Comparison of ENCODE assay signal across 26 cellular contexts in the genomic region with DNA sequence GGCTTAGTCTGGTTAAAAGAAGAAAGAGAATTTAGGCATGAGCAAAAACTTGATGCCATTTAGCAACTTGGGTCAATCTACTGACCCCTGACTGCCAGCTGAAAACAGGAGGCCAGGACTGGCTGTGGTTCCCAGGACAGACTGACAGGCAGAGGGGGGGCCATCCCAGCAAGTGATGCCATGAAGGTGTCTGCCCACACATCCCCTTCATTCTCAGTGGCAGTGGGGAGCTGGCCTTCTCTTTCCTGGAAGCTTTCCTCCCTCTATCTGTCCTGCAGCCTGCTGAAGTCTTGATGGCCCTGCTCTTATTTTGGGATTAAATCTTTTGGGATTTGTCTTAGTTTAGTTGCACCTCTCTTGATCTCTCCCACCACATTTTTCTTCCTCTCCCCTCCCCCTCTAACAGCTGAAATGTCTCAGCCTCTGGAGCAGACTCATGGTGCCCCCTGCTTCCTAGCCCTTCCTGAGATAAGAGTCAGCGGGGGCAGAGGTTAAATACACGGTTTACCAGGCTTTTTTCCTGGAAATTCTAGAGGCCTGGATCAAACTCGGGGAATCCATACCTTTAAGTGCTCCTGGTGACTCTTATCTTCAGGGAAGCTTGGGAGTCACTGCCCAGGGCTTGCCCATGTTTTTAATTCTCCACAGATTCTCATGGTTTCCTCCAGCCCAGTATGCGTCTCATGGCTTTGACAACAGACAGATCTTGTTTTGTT.
DNase-seq lines count a peak whose midpoint lies in the region; ATAC-seq and TF ChIP-seq lines count a peak whose summit lies in the region.
"Had no signal": no experiment of that assay in that cellular context is flagged by ENCODE, and none has a peak within 500 bp of the region (broad histone marks: within the 10 kb centered on the region; RNA-seq: fewer than 3 reads in every experiment).

No MANE protein-coding gene starts in this region.

- H3K9me3 ChIP-seq in PC-9 (ENCODE audit: insufficient read depth, low read depth): no peaks in the 10 kb centered on the region; the same call in 1 of the 2 replicates
- H3K9me3 ChIP-seq: body of pancreas had no signal

- peak overlapping the region; percentile 3; the same call in 1 of the 2 replicates for H2AFZ ChIP-seq in PC-9

- peak overlapping the region; percentile 33; the same call in 1 of the 2 replicates for H3K4me3 ChIP-seq in PC-9
- no peak overlapping the region for H3K4me3 ChIP-seq in dorsolateral prefrontal cortex
- no peak overlapping the region for H3K4me3 ChIP-seq in brain microvascular endothelial cell (ENCODE audit: low read depth, low read length)
- H3K4me3 ChIP-seq: body of pancreas, lung had no signal

- H3K9me3 Mint-ChIP-seq in osteocyte (ENCODE audit: unreplicated experiment): no peaks in the 10 kb centered on the region
- no peaks in the 10 kb centered on the region for H3K9me3 Mint-ChIP-seq in stimulated activated memory B cell treated with anti-CD40 and anti-IgM and Interleukin-4, amounts not matched to agents 10 μg/mL and 1 μg/mL and 100 μg/mL, for 72 hours
- H3K9me3 Mint-ChIP-seq: activated CD4-positive, alpha-beta T cell treated with anti-CD3 and anti-CD28 coated beads, Interleukin-2, amount 10 ng/mL, durations not matched to agents 7 days and 5 days; activated naive CD8-positive, alpha-beta T cell treated with anti-CD3 and anti-CD28 coated beads, Interleukin-2, amount 10 ng/mL, durations not matched to agents 7 days and 5 days; activated T-helper 17 cell treated with anti-CD3 and anti-CD28 coated beads, Interleukin-2, amount 50 U/mL, for 72 hours; T-helper 2 cell treated with Interferon-gamma antibody and Interleukin-4, amounts not matched to agents 5 μg/mL and 100 μg/mL, for 36 hours had no signal

- no peak for ATAC-seq in stimulated activated memory B cell treated with anti-CD40 and anti-IgM and Interleukin-4, amounts not matched to agents 10 μg/mL and 1 μg/mL and 100 μg/mL, for 72 hours
- ATAC-seq: activated CD8-positive, alpha-beta memory T cell treated with anti-CD3 and anti-CD28 coated beads, Interleukin-2, amount 10 ng/mL, durations not matched to agents 7 days and 5 days; activated T-helper 17 cell treated with anti-CD3 and anti-CD28 coated beads, Interleukin-2, amount 50 U/mL, for 72 hours; body of pancreas had no signal

- H3K79me2 ChIP-seq in PC-9 (ENCODE audit: low read depth): no peaks in the 10 kb centered on the region

- no peak for TF ChIP-seq CTCF in PC-9 (conservative IDR thresholded peaks at IDR 0.05)
- no peak for TF ChIP-seq CTCF in osteocyte (IDR thresholded peaks at IDR 0.05)
- no peak for TF ChIP-seq CTCF in dorsolateral prefrontal cortex (IDR thresholded peaks at IDR 0.05 in 54 of 56, conservative IDR thresholded peaks at IDR 0.05 in 2 of 56; ENCODE audit: low read depth in 1 of 56, partially characterized antibody in 56 of 56)
- no peak for TF ChIP-seq CTCF in brain microvascular endothelial cell (IDR thresholded peaks at IDR 0.05; ENCODE audit: low read depth, low read length, missing control alignments)

- H3F3A ChIP-seq in PC-9 (ENCODE audit: insufficient read depth, low read depth): peaks cover 62% of the 10 kb centered on the region

- in situ Hi-C loops in brain microvascular endothelial cell (cut with HindIII; ENCODE audit: low pct_ligation_motif_present, low sequenced_read_pairs): loop anchor here (25.0 kb wide), 1 partner anchor 273 kb away; no protein-coding TSS in a partner anchor

- no peaks in the 10 kb centered on the region for H3K36me3 Mint-ChIP-seq in osteocyte (ENCODE audit: unreplicated experiment)
- no peaks in the 10 kb centered on the region for H3K36me3 Mint-ChIP-seq in stimulated activated memory B cell treated with anti-CD40 and anti-IgM and Interleukin-4, amounts not matched to agents 10 μg/mL and 1 μg/mL and 100 μg/mL, for 72 hours
- H3K36me3 Mint-ChIP-seq: activated CD8-positive, alpha-beta memory T cell treated with anti-CD3 and anti-CD28 coated beads, Interleukin-2, amount 10 ng/mL, durations not matched to agents 7 days and 5 days; activated naive CD8-positive, alpha-beta T cell treated with anti-CD3 and anti-CD28 coated beads, Interleukin-2, amount 10 ng/mL, durations not matched to agents 7 days and 5 days had no signal

- no peaks in the 10 kb centered on the region for H3K27me3 ChIP-seq in PC-9 (ENCODE audit: insufficient read depth, low read depth)
- H3K27me3 ChIP-seq in dorsolateral prefrontal cortex: peaks cover 0 to 3% (median 0%) of the 10 kb centered on the region in 45 donors
- H3K27me3 ChIP-seq in brain microvascular endothelial cell (replicated peaks): no peaks in the 10 kb centered on the region
- H3K27me3 ChIP-seq: body of pancreas had no signal

- no TSS peak for BruUV-seq in PC-9 (replicated peaks; lab: Mats Ljungman, UMichigan)

- no peaks in the 10 kb centered on the region for H3K9me2 ChIP-seq in PC-9 (ENCODE audit: insufficient read depth)

- CTCF ChIA-PET in PC-9 (lab: Charles Lee): no interaction called here

- peak overlapping the region; percentile 69 for H3K4me2 ChIP-seq in PC-9

- H3K36me3 ChIP-seq in PC-9 (ENCODE audit: low read depth) (no peaks in the 10 kb centered on the region), brain microvascular endothelial cell (replicated peaks) (no peaks in the 10 kb centered on the region)

- H3K27ac Mint-ChIP-seq in osteocyte (ENCODE audit: unreplicated experiment): peak overlapping the region; percentile 48
- no peak overlapping the region for H3K27ac Mint-ChIP-seq in stimulated activated memory B cell treated with anti-CD40 and anti-IgM and Interleukin-4, amounts not matched to agents 10 μg/mL and 1 μg/mL and 100 μg/mL, for 72 hours
- H3K27ac Mint-ChIP-seq: activated CD4-positive, alpha-beta T cell treated with anti-CD3 and anti-CD28 coated beads, Interleukin-2, amount 10 ng/mL, durations not matched to agents 7 days and 5 days; activated CD8-positive, alpha-beta memory T cell treated with anti-CD3 and anti-CD28 coated beads, Interleukin-2, amount 10 ng/mL, durations not matched to agents 7 days and 5 days; activated naive CD8-positive, alpha-beta T cell treated with anti-CD3 and anti-CD28 coated beads, Interleukin-2, amount 10 ng/mL, durations not matched to agents 7 days and 5 days; activated T-helper 17 cell treated with anti-CD3 and anti-CD28 coated beads, Interleukin-2, amount 50 U/mL, for 72 hours; T-helper 2 cell treated with Interferon-gamma antibody and Interleukin-4, amounts not matched to agents 5 μg/mL and 100 μg/mL, for 36 hours had no signal

- peaks cover 33% of the 10 kb centered on the region for H3K4me1 Mint-ChIP-seq in osteocyte (ENCODE audit: unreplicated experiment)
- H3K4me1 Mint-ChIP-seq in stimulated activated memory B cell treated with anti-CD40 and anti-IgM and Interleukin-4, amounts not matched to agents 10 μg/mL and 1 μg/mL and 100 μg/mL, for 72 hours: peaks cover 5% of the 10 kb centered on the region

- no peaks in the 10 kb centered on the region for H4K20me1 ChIP-seq in PC-9 (ENCODE audit: insufficient read depth)

- peak overlapping the region; percentile 100 for H3K27ac ChIP-seq in PC-9
- H3K27ac ChIP-seq in epithelial cell of prostate: peak overlapping the region; percentile 72
- H3K27ac ChIP-seq in dorsolateral prefrontal cortex: no peak overlapping the region
- H3K27ac ChIP-seq in brain microvascular endothelial cell: no peak overlapping the region
- H3K27ac ChIP-seq: body of pancreas, C4-2B, VCaP had no signal

- H3K4me1 ChIP-seq in PC-9 (replicated peaks; ENCODE audit: insufficient read depth): peaks cover 88% of the 10 kb centered on the region
- H3K4me1 ChIP-seq: body of pancreas had no signal

- intact Hi-C loops in PC-9 (cut with micrococcal nuclease; ENCODE audit: unreplicated experiment): no loop called here
- intact Hi-C loops in dorsolateral prefrontal cortex (cut with DNase I): no loop called here

- no peaks in the 10 kb centered on the region for H3K27me3 Mint-ChIP-seq in osteocyte (ENCODE audit: unreplicated experiment)
- peaks cover 13% of the 10 kb centered on the region for H3K27me3 Mint-ChIP-seq in stimulated activated memory B cell treated with anti-CD40 and anti-IgM and Interleukin-4, amounts not matched to agents 10 μg/mL and 1 μg/mL and 100 μg/mL, for 72 hours
- H3K27me3 Mint-ChIP-seq: activated naive CD8-positive, alpha-beta T cell treated with anti-CD3 and anti-CD28 coated beads, Interleukin-2, amount 10 ng/mL, durations not matched to agents 7 days and 5 days had no signal

- POLR2A ChIA-PET in PC-9 (lab: Charles Lee; ENCODE audit: unreplicated experiment): interaction anchor here (0.9 kb wide), 1 partner anchor 439 kb away, joined by 10 read pairs; no protein-coding TSS in a partner anchor

- no peak overlapping the region for H3K4me3 Mint-ChIP-seq in osteocyte (ENCODE audit: unreplicated experiment)
- H3K4me3 Mint-ChIP-seq in stimulated activated memory B cell treated with anti-CD40 and anti-IgM and Interleukin-4, amounts not matched to agents 10 μg/mL and 1 μg/mL and 100 μg/mL, for 72 hours: no peak overlapping the region
- H3K4me3 Mint-ChIP-seq: activated CD4-positive, alpha-beta T cell treated with anti-CD3 and anti-CD28 coated beads, Interleukin-2, amount 10 ng/mL, durations not matched to agents 7 days and 5 days; activated CD8-positive, alpha-beta memory T cell treated with anti-CD3 and anti-CD28 coated beads, Interleukin-2, amount 10 ng/mL, durations not matched to agents 7 days and 5 days; activated naive CD8-positive, alpha-beta T cell treated with anti-CD3 and anti-CD28 coated beads, Interleukin-2, amount 10 ng/mL, durations not matched to agents 7 days and 5 days; activated T-helper 17 cell treated with anti-CD3 and anti-CD28 coated beads, Interleukin-2, amount 50 U/mL, for 72 hours; T-helper 2 cell treated with Interferon-gamma antibody and Interleukin-4, amounts not matched to agents 5 μg/mL and 100 μg/mL, for 36 hours had no signal

- DNase-seq in CMK (ENCODE audit: low read depth) (peak; percentile 20), PC-9 (no peak), epithelial cell of prostate (ENCODE audit: low read depth, low spot score) (no peak), osteocyte (ENCODE audit: extremely low spot score, unreplicated experiment) (no peak), NCI-H345 (lab: John Stamatoyannopoulos, UW) (no peak), dorsolateral prefrontal cortex (no peak), brain microvascular endothelial cell (no peak)
- DNase-seq: activated CD4-positive, alpha-beta T cell treated with anti-CD3 and anti-CD28 coated beads, Interleukin-2, amount 10 ng/mL, durations not matched to agents 7 days and 5 days; activated CD8-positive, alpha-beta memory T cell treated with anti-CD3 and anti-CD28 coated beads, Interleukin-2, amount 10 ng/mL, durations not matched to agents 7 days and 5 days; activated naive CD8-positive, alpha-beta T cell treated with anti-CD3 and anti-CD28 coated beads, Interleukin-2, amount 10 ng/mL, durations not matched to agents 7 days and 5 days; body of pancreas; effector memory CD4-positive, alpha-beta T cell; HCEC 1CT; Kasumi-1; kidney glomerular epithelial cell; NCI-H1694 treated with DMSO at 0.1 percent for 48 hours; NCI-H2171 treated with DMSO at 0.1 percent for 48 hours; NCI-H526; nucleus accumbens; RPMI8226 had no signal

Comparison
In these comparisons a context has a peak if more than half of its experiments do, and no peak if none do; other contexts are left out.
1. H3K27ac ChIP-seq: peak in PC-9 (single experiment) and epithelial cell of prostate (single experiment); none in dorsolateral prefrontal cortex (0 of 59) and brain microvascular endothelial cell (single experiment).